ENCODE assay signal across 9 cellular contexts in the genomic region with DNA sequence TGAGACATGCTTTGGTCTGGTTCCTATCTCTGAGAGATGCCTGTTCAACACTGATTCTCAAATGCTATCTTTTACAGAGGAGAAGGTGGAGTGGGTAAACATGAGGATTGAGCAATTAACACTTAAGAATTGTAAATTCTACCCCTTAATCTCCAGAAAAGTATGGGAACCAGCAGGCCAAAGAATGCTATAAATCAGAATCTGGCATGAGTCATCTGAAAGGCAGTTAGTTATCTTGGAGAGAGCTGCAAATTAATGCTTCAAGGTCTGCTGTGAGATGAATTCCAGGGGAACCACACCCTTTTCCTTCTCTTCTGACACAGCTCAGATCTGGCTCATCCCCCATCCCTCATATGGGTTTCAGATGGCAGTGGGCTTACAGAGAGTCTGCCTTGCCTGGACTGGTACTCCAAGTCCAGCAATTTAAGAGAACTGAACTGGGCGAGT. TPM values are rescaled to one million over a fixed set of nuclear protein-coding genes. Genes with fewer than 3 reads are reported as not detected.
DNase-seq lines count a peak whose midpoint lies in the region; ATAC-seq, FAIRE-seq and TF ChIP-seq lines count a peak whose summit lies in the region.
"Had no signal": no experiment of that assay in that cellular context is flagged by ENCODE, and none has a peak within 500 bp of the region (broad histone marks: within the 10 kb centered on the region; RNA-seq: fewer than 3 reads in every experiment).

No MANE protein-coding gene starts in this region.

- ATAC-seq in HG02852 (IDR thresholded peaks at IDR 0.05; ENCODE audit: unreplicated experiment) (no peak), GM21717 (IDR thresholded peaks at IDR 0.05; ENCODE audit: unreplicated experiment) (no peak)
- no peak for ATAC-seq in stimulated activated naive CD8-positive, alpha-beta T cell treated with anti-CD3 and anti-CD28 coated beads, Interleukin-15, Interleukin-2, amounts not matched to agents 100 U/mL and 50 U/mL, for 24 hours

- H3K27ac ChIP-seq in HUES6 (ENCODE audit: low read depth, low read length) (peak overlapping the region; percentile 30; the same call in 1 of the 2 replicates), mucosa of rectum (ENCODE audit: low read depth in 2 of 2, low read length in 2 of 2) (peak overlapping the region; percentile 69 to 80)

- POLR2A ChIA-PET in BJ (lab: Charles Lee) = no interaction called here

- DNase-seq in BJ (ENCODE audit: low read depth) (peak; percentile 56), bronchial epithelial cell (ENCODE audit: low read depth) (peak; percentile 95), DMS153 treated with DMSO at 0.1 percent for 48 hours (lab: John Stamatoyannopoulos, UW; ENCODE audit: unreplicated experiment) (no peak)
- no peak for DNase-seq in stimulated activated naive CD8-positive, alpha-beta T cell treated with anti-CD3 and anti-CD28 coated beads, Interleukin-15, Interleukin-2, amounts not matched to agents 100 U/mL and 50 U/mL, for 24 hours
- DNase-seq: activated gamma-delta T cell treated with Interleukin-2 at 50 U/mL for 16 hours had no signal

- TF ChIP-seq CTCF in BJ (IDR thresholded peaks at IDR 0.05; ENCODE audit: insufficient read depth, low read depth, low read length) = no peak
- no peak for TF ChIP-seq CTCF in bronchial epithelial cell (IDR thresholded peaks at IDR 0.05; ENCODE audit: insufficient read depth, low read length, severe bottlenecking)

- H3K4me1 ChIP-seq in HUES6 (ENCODE audit: control insufficient read depth, insufficient read depth, low read length) (peaks cover 51% of the 10 kb centered on the region), mucosa of rectum (ENCODE audit: control insufficient read depth in 2 of 2, insufficient read depth in 2 of 2, low read length in 2 of 2) (peaks cover 43 to 55% of the 10 kb centered on the region in 2 donors)

- peak overlapping the region; percentile 97 for H3K9ac ChIP-seq in HUES6 (ENCODE audit: low read length)
- H3K9ac ChIP-seq in mucosa of rectum (ENCODE audit: low read depth in 1 of 2, low read length in 2 of 2) = no peak overlapping the region

- FAIRE-seq in bronchial epithelial cell (lab: Jason Lieb, UNC) = no peak

- peaks cover 12% of the 10 kb centered on the region for H3K36me3 ChIP-seq in BJ (ENCODE audit: control insufficient read depth, insufficient read depth, low read length)
- peaks cover 38% of the 10 kb centered on the region for H3K36me3 ChIP-seq in HUES6 (ENCODE audit: control insufficient read depth, insufficient read depth, low read length)
- peaks cover 21% of the 10 kb centered on the region for H3K36me3 ChIP-seq in bronchial epithelial cell (ENCODE audit: control insufficient read depth, insufficient read depth, low read length)
- H3K36me3 ChIP-seq in mucosa of rectum (ENCODE audit: control insufficient read depth in 2 of 2, insufficient read depth in 2 of 2, low read length in 2 of 2) = peaks cover 30% of the 10 kb centered on the region in 2 donors

- H3K4me3 ChIP-seq in BJ (ENCODE audit: low read depth, low read length) (no peak overlapping the region), HUES6 (ENCODE audit: low read depth, low read length) (no peak overlapping the region; the same call in 1 of the 2 replicates), bronchial epithelial cell (ENCODE audit: low read depth, low read length) (no peak overlapping the region), mucosa of rectum (ENCODE audit: low read length in 2 of 2) (peak overlapping the region in 1 of 2 donors; percentile 30)

- no peaks in the 10 kb centered on the region for H3K27me3 ChIP-seq in BJ (ENCODE audit: control insufficient read depth, insufficient read depth, low read length)
- H3K27me3 ChIP-seq in HUES6 (ENCODE audit: control insufficient read depth, insufficient read depth, low read length) = no peaks in the 10 kb centered on the region
- no peaks in the 10 kb centered on the region for H3K27me3 ChIP-seq in bronchial epithelial cell (ENCODE audit: control insufficient read depth, insufficient read depth, low read length)
- H3K27me3 ChIP-seq in mucosa of rectum (ENCODE audit: control insufficient read depth in 2 of 2, insufficient read depth in 2 of 2, low read length in 2 of 2) = no peaks in the 10 kb centered on the region

- no peaks in the 10 kb centered on the region for H3K9me3 ChIP-seq in HUES6 (ENCODE audit: control insufficient read depth, insufficient read depth, low read depth, low read length)
- no peaks in the 10 kb centered on the region for H3K9me3 ChIP-seq in mucosa of rectum (ENCODE audit: control insufficient read depth in 2 of 2, low read length in 2 of 2)

- CTCF ChIA-PET in BJ (lab: Yijun Ruan, JAX) = interaction anchor here (0.6 to 15.0 kb wide), 6 partner anchors 12 to 681 kb away, joined by 3 to 137 read pairs (median 17); no protein-coding TSS in a partner anchor

RNA-seq across cellular contexts. Expression of a gene that starts 5.2 kb away (rescaled TPM):
- polyA plus RNA-seq in BJ (2011; rRNA removed) = 40.3 and 88.4 TPM in 2 replicates
- 44.3 and 50.4 TPM in 2 replicates for polyA minus RNA-seq in BJ (2011; rRNA and poly(A)+ RNA removed)
- total RNA-seq in bronchial epithelial cell = 120 and 212 TPM in 2 replicates

RNA-seq across cellular contexts. Expression of a gene that starts 48.4 kb away (rescaled TPM):
- 1,269 and 1,278 TPM in 2 replicates for polyA plus RNA-seq in BJ (2011; rRNA removed)
- polyA minus RNA-seq in BJ (2011; rRNA and poly(A)+ RNA removed) = 615 and 739 TPM in 2 replicates
- 58.7 and 151 TPM in 2 replicates for total RNA-seq in bronchial epithelial cell

Comparison
In these comparisons a context has a peak if more than half of its experiments do, and no peak if none do; other contexts are left out.
1. DNase-seq: peak in BJ (single experiment) and bronchial epithelial cell (single experiment); none in stimulated activated naive CD8-positive, alpha-beta T cell treated with anti-CD3 and anti-CD28 coated beads, Interleukin-15, Interleukin-2, amounts not matched to agents 100 U/mL and 50 U/mL, for 24 hours (single experiment) and DMS153 treated with DMSO at 0.1 percent for 48 hours (single experiment).